ENCODE assay signal across 7 cellular contexts in genomic region chr1:43707191-43708005, GRCh38. TPM values are rescaled to one million over a fixed set of nuclear protein-coding genes. Genes with fewer than 3 reads are reported as not detected.
A peak's percentile ranks its signal among the peaks of the same experiment; 100 is the strongest.
DNase-seq lines count a peak whose midpoint lies in the region; ATAC-seq, FAIRE-seq and TF ChIP-seq lines count a peak whose summit lies in the region.

Gene ST3GAL3, plus strand, starts transcription at chr1:43707536. Its CDS starts 28,727 bp downstream, at chr1:43736263.

- no peaks in the 10 kb centered on the region for H3K9me3 ChIP-seq in astrocyte (ENCODE audit: insufficient read depth, low read depth, low read length)
- H3K9me3 ChIP-seq in hepatocyte (ENCODE audit: low read depth), result no peaks in the 10 kb centered on the region

- peaks cover 48% of the 10 kb centered on the region for H3K4me1 Mint-ChIP-seq in astrocyte (ENCODE audit: low read depth, unreplicated experiment)

- peak within 1 kb of the TSS; percentile 85 for H3K27ac ChIP-seq in astrocyte (ENCODE audit: low read depth, low read length)
- peak within 1 kb of the TSS; percentile 54 for H3K27ac ChIP-seq in hepatocyte

- no peaks in the 10 kb centered on the region for H3K27me3 Mint-ChIP-seq in astrocyte (ENCODE audit: low read depth, unreplicated experiment)

- H2AFZ ChIP-seq in astrocyte (ENCODE audit: low read depth, low read length) (peak within 1 kb of the TSS; percentile 68), hepatocyte (peak within 1 kb of the TSS; percentile 77)

- no peaks in the 10 kb centered on the region for H3K9me2 ChIP-seq in hepatocyte (replicated peaks; ENCODE audit: insufficient read depth)

- H3K4me1 ChIP-seq in astrocyte (ENCODE audit: insufficient read depth, low read length) (peaks cover 36% of the 10 kb centered on the region), hepatocyte (ENCODE audit: insufficient read depth) (peaks cover 3% of the 10 kb centered on the region)

- H3K4me3 ChIP-seq in astrocyte (ENCODE audit: insufficient read depth, low read depth, low read length), result peak within 1 kb of the TSS; percentile 86
- peak within 1 kb of the TSS; percentile 94 for H3K4me3 ChIP-seq in hepatocyte

- FAIRE-seq in GM18507 (lab: Jason Lieb, UNC), result peak; percentile 87
- no peak for FAIRE-seq in astrocyte (lab: Jason Lieb, UNC)

- H3K36me3 ChIP-seq in astrocyte (ENCODE audit: insufficient read depth, low read length) (peaks cover 6% of the 10 kb centered on the region), hepatocyte (replicated peaks; ENCODE audit: insufficient read depth, low read depth) (no peaks in the 10 kb centered on the region)

- peaks cover 18% of the 10 kb centered on the region for H3K36me3 Mint-ChIP-seq in astrocyte (ENCODE audit: low read depth, unreplicated experiment)

- H3K4me2 ChIP-seq in astrocyte (ENCODE audit: low read length), result peak within 1 kb of the TSS; percentile 97
- peak within 1 kb of the TSS; percentile 95 for H3K4me2 ChIP-seq in hepatocyte

- DNase-seq in GM18507 (ENCODE audit: extremely low spot score, insufficient read length, low read depth) (peak; percentile 90), NCI-H2029 treated with DMSO at 0.1 percent for 48 hours (lab: John Stamatoyannopoulos, UW) (peak; percentile 67), T-helper 22 cell (ENCODE audit: low read depth) (peak; percentile 85), astrocyte (ENCODE audit: low read depth) (peak; percentile 83), hepatocyte (ENCODE audit: low spot score) (peak; percentile 96), retina (peak; percentile 91)

- H4K20me1 ChIP-seq in astrocyte (ENCODE audit: insufficient read depth, low read length) (peaks cover 30% of the 10 kb centered on the region), hepatocyte (ENCODE audit: insufficient read depth, poor library complexity, severe bottlenecking) (peaks cover 3% of the 10 kb centered on the region)

- ATAC-seq in HG02970 (IDR thresholded peaks at IDR 0.05; ENCODE audit: low FRiP score, unreplicated experiment), result peak; percentile 94

- H3K27ac Mint-ChIP-seq in astrocyte (ENCODE audit: unreplicated experiment), result peak within 1 kb of the TSS; percentile 91

- H3K9me3 Mint-ChIP-seq in astrocyte (ENCODE audit: unreplicated experiment), result no peaks in the 10 kb centered on the region

- H3K27me3 ChIP-seq in astrocyte (ENCODE audit: insufficient read depth, low read length) (no peaks in the 10 kb centered on the region), hepatocyte (no peaks in the 10 kb centered on the region)

- 2% methylated on average over 51 of the region's 102 CpGs for WGBS in hepatocyte (ENCODE audit: low lambda C conversion rate, missing lambda C conversion rate)

- peak within 1 kb of the TSS; percentile 90 for H3K9ac ChIP-seq in astrocyte (ENCODE audit: low read length)

- no peak for TF ChIP-seq CTCF in astrocyte (IDR thresholded peaks at IDR 0.05; ENCODE audit: insufficient read depth, low read depth, low read length)
- TF ChIP-seq CTCF in hepatocyte (IDR thresholded peaks at IDR 0.05; ENCODE audit: poor library complexity), result no peak

- H3K79me2 ChIP-seq in astrocyte (ENCODE audit: insufficient read depth, low read length) (peaks cover 25% of the 10 kb centered on the region), hepatocyte (peaks cover 4% of the 10 kb centered on the region)

- peak within 1 kb of the TSS; percentile 93 for H3K4me3 Mint-ChIP-seq in astrocyte (ENCODE audit: unreplicated experiment)

RNA-seq across cellular contexts. Expression of gene ST3GAL3, which starts in this region (rescaled TPM):
- 11.4 and 13.9 TPM in 2 replicates for total RNA-seq in astrocyte
- 6.2 and 7.1 TPM in 2 replicates for total RNA-seq in hepatocyte
- 6.3 and 7.7 TPM in 2 replicates for polyA plus RNA-seq in hepatocyte

Comparison
In these comparisons a context has a peak if more than half of its experiments do, and no peak if none do; other contexts are left out.
1. Peak in every context shown above with its lines: DNase-seq, ATAC-seq, H3K4me3 ChIP-seq and H3K27ac ChIP-seq.